1 cellular context compared by ENCODE assay signal in genomic region chr7:7968544-7969305, GRCh38.
TF ChIP-seq lines count a peak whose summit lies in the region.

GLCCI1 (plus strand) TSS chr7:7968796; CDS start chr7:7969351, 555 bp downstream.

TF ChIP-seq in HepG2, 621 proteins besides CTCF, POLR2A, EP300 and RAD21 (continued from another document and continues in another):
- TF ChIP-seq, protein P1, sequence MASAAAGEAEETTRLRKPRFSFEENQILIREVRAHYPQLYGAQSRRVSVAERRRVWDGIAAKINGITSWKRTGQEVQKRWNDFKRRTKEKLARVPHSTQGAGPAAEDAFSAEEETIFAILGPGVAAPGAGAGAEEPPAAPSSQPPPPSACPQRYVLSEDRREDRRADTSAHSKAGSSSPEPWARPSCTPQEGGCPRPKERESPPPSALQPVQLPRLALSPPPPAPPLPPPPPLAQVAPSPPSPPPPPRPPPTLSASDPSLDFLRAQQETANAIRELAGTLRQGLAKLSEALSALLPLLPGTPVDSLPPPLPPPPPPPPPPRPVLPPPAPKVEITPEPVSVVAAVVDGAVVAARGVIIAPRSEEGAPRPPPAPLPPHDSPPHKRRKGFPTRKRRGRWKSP (CRISPR knock-in tag; IDR thresholded peaks at IDR 0.05) = peak; percentile 59; the same call in 1 of the 2 replicates
- TF ChIP-seq TGIF2 (CRISPR knock-in tag; IDR thresholded peaks at IDR 0.05) (no peak; the same call in 1 of the 2 replicates), TCF7 (IDR thresholded peaks at IDR 0.05; ENCODE audit: low read depth) (no peak), CEBPG (CRISPR knock-in tag; IDR thresholded peaks at IDR 0.05) (no peak), NR3C1 (CRISPR knock-in tag; IDR thresholded peaks at IDR 0.05) (no peak), MXI1 (IDR thresholded peaks at IDR 0.05; ENCODE audit: borderline replicate concordance, low read depth, low read length) (no peak; the same call in 2 of the 3 replicates), NPAS2 (CRISPR knock-in tag; IDR thresholded peaks at IDR 0.05; ENCODE audit: borderline replicate concordance) (no peak), ZNF674 (CRISPR knock-in tag; IDR thresholded peaks at IDR 0.05; ENCODE audit: low read depth) (no peak), ZNF296 (CRISPR knock-in tag; conservative IDR thresholded peaks at IDR 0.05) (no peak), ZNF773 (CRISPR knock-in tag; IDR thresholded peaks at IDR 0.05; ENCODE audit: borderline replicate concordance) (no peak), MIXL1 (CRISPR knock-in tag; IDR thresholded peaks at IDR 0.05) (peak; percentile 40; the same call in 1 of the 2 replicates), CSRNP1 (CRISPR knock-in tag; IDR thresholded peaks at IDR 0.05) (no peak), ZSCAN29 (CRISPR knock-in tag; conservative IDR thresholded peaks at IDR 0.05) (peak; percentile 69; the same call in 1 of the 2 replicates), XRCC5 (optimal IDR thresholded peaks at IDR 0.05; ENCODE audit: low read length) (no peak), NAIF1 (CRISPR knock-in tag; IDR thresholded peaks at IDR 0.05; ENCODE audit: borderline replicate concordance) (no peak), KDM4B (CRISPR knock-in tag; IDR thresholded peaks at IDR 0.05) (no peak), ZFP36 (IDR thresholded peaks at IDR 0.05; ENCODE audit: borderline replicate concordance, low read depth, low read length, partially characterized antibody) (no peak), ZNF510 (CRISPR knock-in tag; IDR thresholded peaks at IDR 0.05; ENCODE audit: low read depth) (0 out of 2 replicates have a peak, but pooled peaks have one; percentile 79), SKI (IDR thresholded peaks at IDR 0.05; ENCODE audit: partially characterized antibody) (no peak), ZNF652 (CRISPR knock-in tag; IDR thresholded peaks at IDR 0.05; ENCODE audit: borderline replicate concordance, low read depth) (no peak), EHMT2 (IDR thresholded peaks at IDR 0.05; ENCODE audit: borderline replicate concordance, low read depth, low read length) (no peak), IRF1 (CRISPR knock-in tag; IDR thresholded peaks at IDR 0.05; ENCODE audit: low read depth) (no peak), KAT2B (IDR thresholded peaks at IDR 0.05; ENCODE audit: borderline replicate concordance, low read depth, low read length) (no peak), ZNF558 (CRISPR knock-in tag; IDR thresholded peaks at IDR 0.05; ENCODE audit: borderline replicate concordance) (no peak; the same call in 1 of the 2 replicates), GABPA (IDR thresholded peaks at IDR 0.05; ENCODE audit: low read depth, low read length) (no peak), GABPA (CRISPR knock-in tag; IDR thresholded peaks at IDR 0.05; ENCODE audit: low read depth) (no peak), ZNF326 (CRISPR knock-in tag; IDR thresholded peaks at IDR 0.05; ENCODE audit: borderline replicate concordance) (no peak), KMT2B (CRISPR knock-in tag; IDR thresholded peaks at IDR 0.05) (peak; percentile 87), ZNF264 (CRISPR knock-in tag; IDR thresholded peaks at IDR 0.05) (peak; percentile 82; the same call in 1 of the 2 replicates), MEIS2 (CRISPR knock-in tag; IDR thresholded peaks at IDR 0.05) (no peak; the same call in 1 of the 2 replicates), CENPX (CRISPR knock-in tag; IDR thresholded peaks at IDR 0.05) (no peak), U2AF2 (IDR thresholded peaks at IDR 0.05; ENCODE audit: low read depth, low read length) (no peak), ZNF598 (CRISPR knock-in tag; IDR thresholded peaks at IDR 0.05; ENCODE audit: borderline replicate concordance) (no peak), ZZZ3 (CRISPR knock-in tag; IDR thresholded peaks at IDR 0.05; ENCODE audit: borderline replicate concordance) (no peak), TIGD3 (CRISPR knock-in tag; IDR thresholded peaks at IDR 0.05; ENCODE audit: borderline replicate concordance) (no peak), ZNF800 (CRISPR knock-in tag; IDR thresholded peaks at IDR 0.05) (peak; percentile 28; the same call in 1 of the 2 replicates), NCOA1 (CRISPR knock-in tag; IDR thresholded peaks at IDR 0.05) (no peak), KLF15 (CRISPR knock-in tag; IDR thresholded peaks at IDR 0.05; ENCODE audit: borderline replicate concordance) (no peak), PAXIP1 (CRISPR knock-in tag; conservative IDR thresholded peaks at IDR 0.05) (no peak; the same call in 1 of the 2 replicates), MED1 (CRISPR knock-in tag; IDR thresholded peaks at IDR 0.05) (no peak), ZNF224 (CRISPR knock-in tag; IDR thresholded peaks at IDR 0.05) (no peak; the same call in 1 of the 2 replicates), ZNF382 (CRISPR knock-in tag; IDR thresholded peaks at IDR 0.05; ENCODE audit: borderline replicate concordance) (no peak), ZNF703 (CRISPR knock-in tag; IDR thresholded peaks at IDR 0.05; ENCODE audit: borderline replicate concordance) (no peak), PHF21A (CRISPR knock-in tag; IDR thresholded peaks at IDR 0.05) (0 out of 2 replicates have a peak, but pooled peaks have one; percentile 22), CAMTA2 (CRISPR knock-in tag; IDR thresholded peaks at IDR 0.05; ENCODE audit: borderline replicate concordance) (0 out of 2 replicates have a peak, but pooled peaks have one; percentile 72), ZNF619 (CRISPR knock-in tag; IDR thresholded peaks at IDR 0.05) (no peak), ZBTB42 (CRISPR knock-in tag; IDR thresholded peaks at IDR 0.05) (no peak), ZNF563 (CRISPR knock-in tag; IDR thresholded peaks at IDR 0.05) (no peak), ZFAT (CRISPR knock-in tag; conservative IDR thresholded peaks at IDR 0.05) (no peak), KDM6A (CRISPR knock-in tag; IDR thresholded peaks at IDR 0.05; ENCODE audit: low read depth) (no peak), ZNF17 (CRISPR knock-in tag; IDR thresholded peaks at IDR 0.05) (no peak), RXRB (CRISPR knock-in tag; IDR thresholded peaks at IDR 0.05; ENCODE audit: borderline replicate concordance) (peak; percentile 17; the same call in 1 of the 2 replicates), TBX2 (CRISPR knock-in tag; IDR thresholded peaks at IDR 0.05; ENCODE audit: borderline replicate concordance) (peak; percentile 66)
- TF ChIP-seq, protein P2, sequence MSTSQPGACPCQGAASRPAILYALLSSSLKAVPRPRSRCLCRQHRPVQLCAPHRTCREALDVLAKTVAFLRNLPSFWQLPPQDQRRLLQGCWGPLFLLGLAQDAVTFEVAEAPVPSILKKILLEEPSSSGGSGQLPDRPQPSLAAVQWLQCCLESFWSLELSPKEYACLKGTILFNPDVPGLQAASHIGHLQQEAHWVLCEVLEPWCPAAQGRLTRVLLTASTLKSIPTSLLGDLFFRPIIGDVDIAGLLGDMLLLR (CRISPR knock-in tag; IDR thresholded peaks at IDR 0.05) = no peak
- TF ChIP-seq, protein P3, sequence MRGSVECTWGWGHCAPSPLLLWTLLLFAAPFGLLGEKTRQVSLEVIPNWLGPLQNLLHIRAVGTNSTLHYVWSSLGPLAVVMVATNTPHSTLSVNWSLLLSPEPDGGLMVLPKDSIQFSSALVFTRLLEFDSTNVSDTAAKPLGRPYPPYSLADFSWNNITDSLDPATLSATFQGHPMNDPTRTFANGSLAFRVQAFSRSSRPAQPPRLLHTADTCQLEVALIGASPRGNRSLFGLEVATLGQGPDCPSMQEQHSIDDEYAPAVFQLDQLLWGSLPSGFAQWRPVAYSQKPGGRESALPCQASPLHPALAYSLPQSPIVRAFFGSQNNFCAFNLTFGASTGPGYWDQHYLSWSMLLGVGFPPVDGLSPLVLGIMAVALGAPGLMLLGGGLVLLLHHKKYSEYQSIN (CRISPR knock-in tag; IDR thresholded peaks at IDR 0.05; ENCODE audit: borderline replicate concordance) = no peak
- TF ChIP-seq, protein P4, sequence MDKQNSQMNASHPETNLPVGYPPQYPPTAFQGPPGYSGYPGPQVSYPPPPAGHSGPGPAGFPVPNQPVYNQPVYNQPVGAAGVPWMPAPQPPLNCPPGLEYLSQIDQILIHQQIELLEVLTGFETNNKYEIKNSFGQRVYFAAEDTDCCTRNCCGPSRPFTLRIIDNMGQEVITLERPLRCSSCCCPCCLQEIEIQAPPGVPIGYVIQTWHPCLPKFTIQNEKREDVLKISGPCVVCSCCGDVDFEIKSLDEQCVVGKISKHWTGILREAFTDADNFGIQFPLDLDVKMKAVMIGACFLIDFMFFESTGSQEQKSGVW (CRISPR knock-in tag; IDR thresholded peaks at IDR 0.05; ENCODE audit: borderline replicate concordance) = no peak
- TF ChIP-seq, protein P5, sequence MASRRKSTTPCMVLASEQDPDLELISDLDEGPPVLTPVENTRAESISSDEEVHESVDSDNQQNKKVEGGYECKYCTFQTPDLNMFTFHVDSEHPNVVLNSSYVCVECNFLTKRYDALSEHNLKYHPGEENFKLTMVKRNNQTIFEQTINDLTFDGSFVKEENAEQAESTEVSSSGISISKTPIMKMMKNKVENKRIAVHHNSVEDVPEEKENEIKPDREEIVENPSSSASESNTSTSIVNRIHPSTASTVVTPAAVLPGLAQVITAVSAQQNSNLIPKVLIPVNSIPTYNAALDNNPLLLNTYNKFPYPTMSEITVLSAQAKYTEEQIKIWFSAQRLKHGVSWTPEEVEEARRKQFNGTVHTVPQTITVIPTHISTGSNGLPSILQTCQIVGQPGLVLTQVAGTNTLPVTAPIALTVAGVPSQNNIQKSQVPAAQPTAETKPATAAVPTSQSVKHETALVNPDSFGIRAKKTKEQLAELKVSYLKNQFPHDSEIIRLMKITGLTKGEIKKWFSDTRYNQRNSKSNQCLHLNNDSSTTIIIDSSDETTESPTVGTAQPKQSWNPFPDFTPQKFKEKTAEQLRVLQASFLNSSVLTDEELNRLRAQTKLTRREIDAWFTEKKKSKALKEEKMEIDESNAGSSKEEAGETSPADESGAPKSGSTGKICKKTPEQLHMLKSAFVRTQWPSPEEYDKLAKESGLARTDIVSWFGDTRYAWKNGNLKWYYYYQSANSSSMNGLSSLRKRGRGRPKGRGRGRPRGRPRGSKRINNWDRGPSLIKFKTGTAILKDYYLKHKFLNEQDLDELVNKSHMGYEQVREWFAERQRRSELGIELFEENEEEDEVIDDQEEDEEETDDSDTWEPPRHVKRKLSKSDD (CRISPR knock-in tag; IDR thresholded peaks at IDR 0.05; ENCODE audit: low read depth) = no peak
